ENCODE assay signal across 1 cellular context in genomic region chr11:63490551-63491239, GRCh38.
A peak's percentile ranks its signal among the peaks of the same experiment; 100 is the strongest.
TF ChIP-seq lines count a peak whose summit lies in the region.

TSS of gene PLAAT5 (minus strand) at chr11:63491167. CDS start at chr11:63491034, 133 bp downstream.

TF ChIP-seq in H1, 55 proteins besides CTCF, POLR2A, EP300 and RAD21 (continued from another document):
- TF ChIP-seq CBX8 (IDR thresholded peaks at IDR 0.05; ENCODE audit: borderline replicate concordance, low read depth, low read length) (no peak), NANOG (IDR thresholded peaks at IDR 0.05; ENCODE audit: insufficient read depth, low read depth, low read length, poor library complexity, severe bottlenecking) (no peak), ATF2 (IDR thresholded peaks at IDR 0.05; ENCODE audit: low read length) (no peak), HDAC2 (IDR thresholded peaks at IDR 0.05; ENCODE audit: borderline replicate concordance in 1 of 2, low read depth in 2 of 2, low read length in 2 of 2) (0 out of 4 replicates have a peak, but pooled peaks of 1 of the 2 experiments have one; percentile 33), E2F6 (IDR thresholded peaks at IDR 0.05) (peak; percentile 52; the same call in 1 of the 2 replicates), TAF7 (optimal IDR thresholded peaks at IDR 0.05; ENCODE audit: borderline replicate concordance, low read depth, low read length) (no peak), NRF1 (IDR thresholded peaks at IDR 0.05; ENCODE audit: low read depth, low read length) (no peak), TEAD4 (IDR thresholded peaks at IDR 0.05; ENCODE audit: low read depth, low read length) (peak; percentile 65; the same call in 1 of the 2 replicates), KDM4A (IDR thresholded peaks at IDR 0.05; ENCODE audit: low read depth, low read length, severe bottlenecking) (peak; percentile 38), SIN3A (conservative IDR thresholded peaks at IDR 0.05 in 1 of 2, IDR thresholded peaks at IDR 0.05 in 1 of 2; ENCODE audit: low read depth in 1 of 2, low read length in 2 of 2) (peak in 1 of 2 experiments; percentile 46; a peak in 1 of 4 replicates), RBBP5 (IDR thresholded peaks at IDR 0.05; ENCODE audit: borderline replicate concordance, low read depth, low read length) (peak; percentile 69; the same call in 1 of the 2 replicates), ASH2L (IDR thresholded peaks at IDR 0.05; ENCODE audit: low read length) (peak; percentile 75), EZH2 (IDR thresholded peaks at IDR 0.05; ENCODE audit: low read depth, low read length, severe bottlenecking) (no peak), TAF1 (IDR thresholded peaks at IDR 0.05; ENCODE audit: low read depth, low read length) (0 out of 2 replicates have a peak, but pooled peaks have one; percentile 11), MAFK (IDR thresholded peaks at IDR 0.05; ENCODE audit: low read depth, low read length) (no peak), FOSL1 (IDR thresholded peaks at IDR 0.05; ENCODE audit: insufficient read depth, low read depth, low read length) (no peak)
